ENCODE assay signal across 8 cellular contexts in genomic region chr12:57620936-57621496, GRCh38. TPM values are rescaled to one million over a fixed set of nuclear protein-coding genes. Genes with fewer than 3 reads are reported as not detected.
A peak's percentile ranks its signal among the peaks of the same experiment; 100 is the strongest.
DNase-seq lines count a peak whose midpoint lies in the region; ATAC-seq and TF ChIP-seq lines count a peak whose summit lies in the region.

No MANE protein-coding gene starts in this region.

- in situ Hi-C loops in transverse colon (cut with MboI; ENCODE audit: low pct_ligation_motif_present in 1 of 4, low pct_unique_long_range_greater_than_20kb in 1 of 4, low sequenced_read_pairs in 3 of 4) = loop anchor here in 2 of 4 donors (5.0 to 10.0 kb wide), 2 partner anchors 39 to 46 kb away; no protein-coding TSS in a partner anchor

- H3K4me3 ChIP-seq in BE2C (ENCODE audit: low read depth, low read length) (peak overlapping the region; percentile 45), endodermal cell (ENCODE audit: low read length) (peak overlapping the region; percentile 67), transverse colon (peak overlapping the region in 2 of 4 donors; percentile 30 to 40)

- H3K27ac Mint-ChIP-seq in endodermal cell = no peak overlapping the region
- no peak overlapping the region for H3K27ac Mint-ChIP-seq in natural killer cell treated with Interleukin-12 subunit alpha and Interleukin-12 subunit beta and Interleukin-15 and Interleukin-18, amount 100 ng/mL, for 72 hours

- no peaks in the 10 kb centered on the region for H3K9me3 Mint-ChIP-seq in endodermal cell
- H3K9me3 Mint-ChIP-seq in natural killer cell treated with Interleukin-12 subunit alpha and Interleukin-12 subunit beta and Interleukin-15 and Interleukin-18, amount 100 ng/mL, for 72 hours = no peaks in the 10 kb centered on the region

- peak overlapping the region; percentile 43 for H3K4me3 Mint-ChIP-seq in endodermal cell
- peak overlapping the region; percentile 48 for H3K4me3 Mint-ChIP-seq in natural killer cell treated with Interleukin-12 subunit alpha and Interleukin-12 subunit beta and Interleukin-15 and Interleukin-18, amount 100 ng/mL, for 72 hours

- ATAC-seq in natural killer cell treated with Interleukin-12 subunit alpha and Interleukin-12 subunit beta and Interleukin-15 and Interleukin-18, amount 100 ng/mL, for 72 hours = peak in 1 of 2 donors; percentile 38
- ATAC-seq in HG03159 (IDR thresholded peaks at IDR 0.05; ENCODE audit: unreplicated experiment) = no peak

- H3K9me3 ChIP-seq in BE2C (no peaks in the 10 kb centered on the region), endodermal cell (ENCODE audit: control insufficient read depth, low read length) (no peaks in the 10 kb centered on the region), transverse colon (no peaks in the 10 kb centered on the region)

- H3K4me1 ChIP-seq in BE2C (no peaks in the 10 kb centered on the region), endodermal cell (ENCODE audit: control insufficient read depth, insufficient read depth, low read length) (no peaks in the 10 kb centered on the region), transverse colon (peaks cover 0 to 23% (median 14%) of the 10 kb centered on the region in 4 donors)

- H3K36me3 Mint-ChIP-seq in endodermal cell (ENCODE audit: low read depth) = peaks cover 5% of the 10 kb centered on the region
- no peaks in the 10 kb centered on the region for H3K36me3 Mint-ChIP-seq in natural killer cell treated with Interleukin-12 subunit alpha and Interleukin-12 subunit beta and Interleukin-15 and Interleukin-18, amount 100 ng/mL, for 72 hours

- peaks cover 100% of the 10 kb centered on the region for H3K27me3 Mint-ChIP-seq in endodermal cell (ENCODE audit: insufficient read depth)
- H3K27me3 Mint-ChIP-seq in natural killer cell treated with Interleukin-12 subunit alpha and Interleukin-12 subunit beta and Interleukin-15 and Interleukin-18, amount 100 ng/mL, for 72 hours = peaks cover 59 to 76% of the 10 kb centered on the region in 2 donors

- H3K27me3 ChIP-seq in BE2C (peaks cover 6% of the 10 kb centered on the region; the same call in 1 of the 2 replicates), endodermal cell (ENCODE audit: control insufficient read depth, insufficient read depth, low read length, poor library complexity, severe bottlenecking) (peaks cover 95% of the 10 kb centered on the region), transverse colon (peaks cover 95% of the 10 kb centered on the region)

- no peak overlapping the region for H3K9ac ChIP-seq in endodermal cell (ENCODE audit: extremely low read depth, low read length, poor library complexity, severe bottlenecking)

- intact Hi-C loops in transverse colon (cut with DNase I; ENCODE audit: low total_unique reads) = loop anchor here (1.0 kb wide), 1 partner anchor 38 kb away; no protein-coding TSS in a partner anchor

- TF ChIP-seq POLR2A in transverse colon (IDR thresholded peaks at IDR 0.05) = no peak

- no peak for DNase-seq in BE2C
- peak; percentile 55 for DNase-seq in NCI-H69 (lab: John Stamatoyannopoulos, UW)
- peak; percentile 84 for DNase-seq in endodermal cell
- DNase-seq in natural killer cell treated with Interleukin-12 subunit alpha and Interleukin-12 subunit beta and Interleukin-15 and Interleukin-18, amount 100 ng/mL, for 72 hours (ENCODE audit: low spot score) = no peak
- DNase-seq in NCI-H1092 (lab: John Stamatoyannopoulos, UW) = no peak
- no peak for DNase-seq in transverse colon
- DNase-seq in DMS153 treated with DMSO at 0.1 percent for 48 hours (lab: John Stamatoyannopoulos, UW; ENCODE audit: unreplicated experiment) = no peak

- peaks cover 1% of the 10 kb centered on the region; the same call in 1 of the 2 replicates for H3K36me3 ChIP-seq in BE2C
- peaks cover 7% of the 10 kb centered on the region for H3K36me3 ChIP-seq in endodermal cell (ENCODE audit: control insufficient read depth, insufficient read depth, low read length)
- no peaks in the 10 kb centered on the region for H3K36me3 ChIP-seq in transverse colon

- no peak for TF ChIP-seq EP300 in transverse colon (IDR thresholded peaks at IDR 0.05; ENCODE audit: low read depth)

- TF ChIP-seq CTCF in BE2C (IDR thresholded peaks at IDR 0.05; ENCODE audit: low read depth, low read length) = no peak
- TF ChIP-seq CTCF in endodermal cell (conservative IDR thresholded peaks at IDR 0.05) = no peak
- TF ChIP-seq CTCF in transverse colon (IDR thresholded peaks at IDR 0.05) = no peak

- WGBS in endodermal cell (ENCODE audit: insufficient coverage in 1 of 2, insufficient read length in 1 of 2), 2 experiments = 0 to 10% methylated on average over 18 to 42 of the region's 42 CpGs
- 6% methylated on average over 31 of the region's 42 CpGs; no CpG with 5 or more reads in 1 of the 2 donors for WGBS in transverse colon (ENCODE audit: low coverage in 1 of 2), 2 donors

- H3K27ac ChIP-seq in endodermal cell (ENCODE audit: low read depth, low read length) = no peak overlapping the region
- H3K27ac ChIP-seq in transverse colon = no peak overlapping the region

- H3K4me1 Mint-ChIP-seq in endodermal cell = peaks cover 25% of the 10 kb centered on the region
- H3K4me1 Mint-ChIP-seq in natural killer cell treated with Interleukin-12 subunit alpha and Interleukin-12 subunit beta and Interleukin-15 and Interleukin-18, amount 100 ng/mL, for 72 hours (ENCODE audit: low read depth in 2 of 2) = peaks cover 18 to 20% of the 10 kb centered on the region in 2 donors

RNA-seq across cellular contexts. Expression of gene ARHGEF25, which starts 9.8 kb away (rescaled TPM):
- polyA plus RNA-seq in BE2C (2012; ENCODE audit: insufficient read depth, insufficient read length, low read depth) = 18.5 TPM
- total RNA-seq in endodermal cell = 10 to 100 TPM; 12.7 to 20.1 TPM
- 45.1 TPM for polyA plus RNA-seq in endodermal cell (2013, experiment 1 of 2)
- 39.1 TPM for polyA plus RNA-seq in endodermal cell (2013, experiment 2 of 2)
- total RNA-seq in natural killer cell treated with Interleukin-12 subunit alpha and Interleukin-12 subunit beta and Interleukin-15 and Interleukin-18, amount 100 ng/mL, for 72 hours = 1 to 10 TPM in 1 of 2 donors, under 1 TPM in 1; 0.52 to 4.0 TPM
- 10 to 100 TPM in 3 of 4 donors, 1 to 10 TPM in 1; 6.6 to 35.9 (median 15.3) TPM for total RNA-seq in transverse colon

RNA-seq across cellular contexts. Expression of gene B4GALNT1, which starts 12.0 kb away (rescaled TPM):
- 17.6 TPM for polyA plus RNA-seq in BE2C (2012; ENCODE audit: insufficient read depth, insufficient read length, low read depth)
- total RNA-seq in endodermal cell (under 1 TPM; 0.49 to 0.66 TPM), transverse colon (1 to 10 TPM in 2 of 4 donors, under 1 TPM in 1, not detected in 1; 0.68 to 6.4 (median 2.1) TPM)
- 5.2 TPM for polyA plus RNA-seq in endodermal cell (2013, experiment 1 of 2)
- polyA plus RNA-seq in endodermal cell (2013, experiment 2 of 2) = 5.2 TPM
- 1 to 10 TPM; 1.5 to 3.6 TPM for total RNA-seq in natural killer cell treated with Interleukin-12 subunit alpha and Interleukin-12 subunit beta and Interleukin-15 and Interleukin-18, amount 100 ng/mL, for 72 hours

RNA-seq across cellular contexts. Expression of gene DTX3, which starts 16.4 kb away (rescaled TPM):
- polyA plus RNA-seq in BE2C (2012; ENCODE audit: insufficient read depth, insufficient read length, low read depth) = 178 TPM
- total RNA-seq in endodermal cell (10 to 100 TPM; 59.6 to 62.6 TPM), transverse colon (10 to 100 TPM in 1 of 4 donors, 1 to 10 TPM in 3; 8.0 to 10.9 (median 9.6) TPM)
- 103 TPM for polyA plus RNA-seq in endodermal cell (2013, experiment 1 of 2)
- 88.7 TPM for polyA plus RNA-seq in endodermal cell (2013, experiment 2 of 2)
- total RNA-seq in natural killer cell treated with Interleukin-12 subunit alpha and Interleukin-12 subunit beta and Interleukin-15 and Interleukin-18, amount 100 ng/mL, for 72 hours = 10 to 100 TPM; 15.6 to 18.4 TPM

RNA-seq across cellular contexts. Expression of gene PIP4K2C, which starts 30.0 kb away (rescaled TPM):
- polyA plus RNA-seq in BE2C (2012; ENCODE audit: insufficient read depth, insufficient read length, low read depth) = 37.0 TPM
- 10 to 100 TPM; 40.9 to 45.5 TPM for total RNA-seq in endodermal cell
- 20.1 TPM for polyA plus RNA-seq in endodermal cell (2013, experiment 1 of 2)
- polyA plus RNA-seq in endodermal cell (2013, experiment 2 of 2) = 19.4 TPM
- total RNA-seq in natural killer cell treated with Interleukin-12 subunit alpha and Interleukin-12 subunit beta and Interleukin-15 and Interleukin-18, amount 100 ng/mL, for 72 hours = 10 to 100 TPM; 25.9 to 35.7 TPM
- 100 to 1,000 TPM in 1 of 4 donors, 10 to 100 TPM in 3; 38.4 to 308 (median 45.8) TPM for total RNA-seq in transverse colon

Comparison
In these comparisons a context has a peak if more than half of its experiments do, and no peak if none do; other contexts are left out.
1. DNase-seq: peak in NCI-H69 (single experiment) and endodermal cell (single experiment); none in BE2C (single experiment), natural killer cell treated with Interleukin-12 subunit alpha and Interleukin-12 subunit beta and Interleukin-15 and Interleukin-18, amount 100 ng/mL, for 72 hours (single experiment), NCI-H1092 (single experiment), transverse colon (single experiment) and DMS153 treated with DMSO at 0.1 percent for 48 hours (single experiment).